2 cellular contexts compared by ENCODE assay signal in genomic region chr1:235572971-235573370, GRCh38.
DNase-seq lines count a peak whose midpoint lies in the region; ATAC-seq, FAIRE-seq and TF ChIP-seq lines count a peak whose summit lies in the region.
"Not testable (repeated sequence)": the region's sequence is repeated elsewhere in the genome, so short reads cannot be mapped to it uniquely, and the experiment has no call there.

No MANE protein-coding gene starts in this region.

- in situ Hi-C loops in K562 (cut with MboI) = not testable (repeated sequence)

- H3K79me2 ChIP-seq in K562 (ENCODE audit: control insufficient read depth, insufficient read depth, low read length) = not testable (repeated sequence)

- not testable (repeated sequence) for H3K9me3 ChIP-seq in HEK293 (ENCODE audit: control insufficient read depth, insufficient read depth, low read depth, low read length); K562 (replicated peaks; ENCODE audit: control insufficient read depth, insufficient read depth, low read depth, low read length)

- 23% methylated on average over 5 of the region's 5 CpGs for WGBS in K562 (ENCODE audit: insufficient coverage, low coverage, missing lambda C conversion rate)

- not testable (repeated sequence) for FAIRE-seq in K562 (lab: Jason Lieb, UNC)

- not testable (repeated sequence) for H3K4me3 ChIP-seq in HEK293 (ENCODE audit: low read depth, low read length); K562

- not testable (repeated sequence) for H3K9me1 ChIP-seq in K562 (ENCODE audit: control insufficient read depth, insufficient read depth, low read length)

- peaks cover 25 to 51% of the 10 kb centered on the region in 2 experiments; a peak in 4 of 5 replicates for H3K27me3 ChIP-seq in K562 (ENCODE audit: control insufficient read depth in 2 of 2, insufficient read depth in 2 of 2, low read length in 2 of 2)

- POLR2A ChIA-PET in HEK293 (lab: Yijun Ruan, JAX) = not testable (repeated sequence)
- POLR2A ChIA-PET in K562 (lab: Yijun Ruan, JAX) = interaction anchor here (0.9 kb wide), 1 partner anchor 15 kb away, joined by 3 read pairs; no protein-coding TSS in a partner anchor

- CTCF ChIA-PET in HEK293 (lab: Yijun Ruan, JAX) = interaction anchor here (0.6 kb wide), 2 partner anchors 327 to 1086 kb away, joined by 4 to 6 read pairs; no protein-coding TSS in a partner anchor
- CTCF ChIA-PET in K562 (lab: Yijun Ruan, JAX; ENCODE audit: low intra/inter-chr PET ratio) = not testable (repeated sequence)

- H3K9ac ChIP-seq in K562 (ENCODE audit: insufficient read depth in 1 of 2, low read depth in 2 of 2, low read length in 2 of 2) = not testable (repeated sequence)

- BruUV-seq in K562 (replicated peaks; lab: Mats Ljungman, UMichigan) = not testable (repeated sequence)

- ATAC-seq in K562 = not testable (repeated sequence)

- not testable (repeated sequence) for TF ChIP-seq EP300 in K562 (IDR thresholded peaks at IDR 0.05; ENCODE audit: low read length)

- H4K20me1 ChIP-seq in K562 (replicated peaks; ENCODE audit: control insufficient read depth, insufficient read depth, low read length) = not testable (repeated sequence)

- not testable (repeated sequence) for H2AFZ ChIP-seq in K562 (ENCODE audit: low read depth, low read length)

- not testable (repeated sequence) for TF ChIP-seq POLR2A in K562 (conservative IDR thresholded peaks at IDR 0.05)

- not testable (repeated sequence) for TF ChIP-seq CTCF in HEK293 (tag by site-specific recombination; IDR thresholded peaks at IDR 0.05); K562 (IDR thresholded peaks at IDR 0.05 in 2 of 3, conservative IDR thresholded peaks at IDR 0.05 in 1 of 3; ENCODE audit: insufficient read depth in 2 of 3, low read depth in 1 of 3, low read length in 3 of 3)

- H3K36me3 ChIP-seq in HEK293 (ENCODE audit: control insufficient read depth in 2 of 2, insufficient read depth in 1 of 2, low read length in 2 of 2); K562 (ENCODE audit: control insufficient read depth, insufficient read depth, low read length): not testable (repeated sequence)

- not testable (repeated sequence) for TF ChIP-seq RAD21 in K562 (CRISPR knock-in tag; conservative IDR thresholded peaks at IDR 0.05 in 1 of 2, IDR thresholded peaks at IDR 0.05 in 1 of 2)

- DNase-seq in K562 (ENCODE audit: extremely low read depth in 1 of 4, low spot score in 3 of 4) = not testable (repeated sequence)

- intact Hi-C loops in K562 (cut with micrococcal nuclease) = not testable (repeated sequence)

- H3K27ac ChIP-seq in HEK293 (ENCODE audit: extremely low read depth, low read depth, low read length); K562 (ENCODE audit: extremely low read depth, low read depth, low read length): not testable (repeated sequence)

- H3K4me2 ChIP-seq in K562 (ENCODE audit: insufficient read depth, low read length) = not testable (repeated sequence)

- H3K4me1 ChIP-seq in HEK293 (ENCODE audit: control insufficient read depth, insufficient read depth, low read length); K562 (replicated peaks in 1 of 2; ENCODE audit: control insufficient read depth in 2 of 2, insufficient read depth in 2 of 2, low read length in 2 of 2): not testable (repeated sequence)

TF ChIP-seq in HEK293, 187 proteins besides CTCF, POLR2A, EP300 and RAD21:
- peak; percentile 98 for TF ChIP-seq ZNF146 (tag by site-specific recombination; IDR thresholded peaks at IDR 0.05)

TF ChIP-seq in K562, 482 proteins besides CTCF, POLR2A, EP300 and RAD21:
- TF ChIP-seq KDM1A (IDR thresholded peaks at IDR 0.05) (peak in 1 of 2 experiments; percentile 26; a peak in 1 of 4 replicates), ZNF146 (CRISPR knock-in tag; IDR thresholded peaks at IDR 0.05; ENCODE audit: unreplicated experiment) (peak; percentile 73)
